Comparison of ENCODE assay signal across 16 cellular contexts in the genomic region with DNA sequence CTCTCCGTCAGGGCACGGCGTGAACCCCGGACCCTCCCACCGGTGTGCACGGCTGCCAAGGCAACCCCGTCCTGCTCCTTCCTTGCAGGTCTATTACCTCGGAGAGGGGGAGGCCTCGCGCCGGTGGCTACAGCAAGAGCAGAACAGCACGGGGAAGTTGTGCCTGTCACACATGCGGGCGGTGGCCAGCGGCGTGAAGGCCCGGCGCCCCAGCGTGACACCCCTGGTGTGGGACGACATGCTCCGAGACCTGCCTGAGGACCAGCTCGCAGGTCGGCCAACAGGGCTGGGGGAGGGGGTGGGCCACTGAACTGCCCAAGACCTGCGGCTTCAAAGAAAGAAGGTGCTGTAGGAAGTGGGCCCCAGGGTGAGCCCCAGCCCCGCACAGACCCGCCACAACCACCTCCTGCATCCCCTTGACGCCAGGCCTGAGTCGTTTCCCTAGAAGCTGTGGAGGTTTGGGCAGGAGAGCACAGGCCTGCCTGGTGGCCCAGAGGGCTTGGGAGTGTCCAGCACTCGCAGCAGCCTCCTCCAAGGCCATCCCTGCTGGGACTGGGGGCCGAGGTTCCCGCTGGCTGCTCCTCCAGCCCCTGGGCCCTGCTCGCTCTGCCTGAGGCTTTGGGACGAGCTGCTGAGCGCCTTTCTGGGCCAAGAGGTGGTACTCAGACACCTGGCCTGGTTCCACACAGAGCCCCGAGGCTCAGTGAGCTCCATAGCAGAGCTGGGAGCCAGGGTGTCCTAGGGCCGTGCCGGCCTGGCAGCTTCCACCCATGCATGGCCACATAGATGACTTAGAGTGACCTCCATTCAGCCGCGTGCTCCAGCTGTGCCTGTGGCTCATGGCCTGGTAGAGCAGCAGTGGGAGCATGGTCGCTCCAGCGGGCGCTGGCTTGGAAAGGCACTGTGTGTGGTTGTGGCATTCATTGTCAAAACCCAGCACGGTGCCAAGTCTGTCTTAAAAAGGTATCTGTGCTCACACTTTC. TPM values are rescaled to one million over a fixed set of nuclear protein-coding genes. Genes with fewer than 3 reads are reported as not detected.
DNase-seq lines count a peak whose midpoint lies in the region; ATAC-seq, FAIRE-seq and TF ChIP-seq lines count a peak whose summit lies in the region.
"Had no signal": no experiment of that assay in that cellular context is flagged by ENCODE, and none has a peak within 500 bp of the region (broad histone marks: within the 10 kb centered on the region; RNA-seq: fewer than 3 reads in every experiment).

No MANE protein-coding gene starts in this region.

- intact Hi-C loops in K562 (cut with micrococcal nuclease) = no loop called here

- WGBS in K562 (ENCODE audit: insufficient coverage, low coverage, missing lambda C conversion rate) = 79% methylated on average over 34 of the region's 43 CpGs
- WGBS in neuronal stem cell (ENCODE audit: extremely low coverage in 2 of 2, insufficient read length in 2 of 2, insufficient replicate concordance in 1 of 2), 2 donors = no CpG with 5 or more reads among the region's 43 CpGs

- H3K23ac ChIP-seq in neuronal stem cell (ENCODE audit: low read depth, low read length, poor library complexity) = peak overlapping the region; percentile 73

- FAIRE-seq in K562 (lab: Jason Lieb, UNC) = no peak
- FAIRE-seq: frontal cortex, GM18507, H54 had no signal

- H3K14ac ChIP-seq in neuronal stem cell (ENCODE audit: low read length) = peak overlapping the region; percentile 63

- peak overlapping the region; percentile 23 for H4K8ac ChIP-seq in neuronal stem cell (ENCODE audit: low read depth, low read length)

- no peak for TF ChIP-seq RAD21 in K562 (CRISPR knock-in tag; conservative IDR thresholded peaks at IDR 0.05 in 1 of 2, IDR thresholded peaks at IDR 0.05 in 1 of 2)

- no peak for TF ChIP-seq CTCF in K562 (IDR thresholded peaks at IDR 0.05 in 2 of 3, conservative IDR thresholded peaks at IDR 0.05 in 1 of 3; ENCODE audit: insufficient read depth in 2 of 3, low read depth in 1 of 3, low read length in 3 of 3)

- no peaks in the 10 kb centered on the region for H3K79me2 ChIP-seq in K562 (ENCODE audit: control insufficient read depth, insufficient read depth, low read length)

- peak overlapping the region; percentile 17 for H3K18ac ChIP-seq in neuronal stem cell (ENCODE audit: low read length)

- no peak for DNase-seq in K562 (ENCODE audit: extremely low read depth in 1 of 4, low spot score in 3 of 4)
- DNase-seq in neuronal stem cell (ENCODE audit: low spot score) = no peak
- no peak for DNase-seq in activated T-cell treated with anti-CD3 and anti-CD28 coated beads, Interleukin-2, amount 50 U/mL, for 1 hour
- no peak for DNase-seq in hippocampal formation (lab: John Stamatoyannopoulos, UW)
- DNase-seq: activated CD4-positive, CD25-positive, alpha-beta regulatory T cell treated with anti-CD3 and anti-CD28 coated beads, Interleukin-2, amount 50 U/mL, for 72 hours; left cardiac atrium; MM.1S; NCI-H146; NCI-H748 treated with DMSO at 0.1 percent for 48 hours; OCI-M1 had no signal

- peaks cover 45 to 85% (median 70%) of the 10 kb centered on the region in 10 experiments for H3K4me1 ChIP-seq in BLaER1 treated with 17β-estradiol and CSF1 and Interleukin-3, amounts not matched to agents 10 nM and 100 nM
- H3K4me1 ChIP-seq in K562 (replicated peaks in 1 of 2; ENCODE audit: control insufficient read depth in 2 of 2, insufficient read depth in 2 of 2, low read length in 2 of 2) (peaks cover 0 to 61% of the 10 kb centered on the region in 2 experiments; a peak in 2 of 5 replicates), neuronal stem cell (ENCODE audit: control insufficient read depth in 2 of 2, insufficient read depth in 1 of 2, low read depth in 1 of 2, low read length in 2 of 2) (peaks cover 3% of the 10 kb centered on the region in 2 donors)

- no peak overlapping the region for H2BK120ac ChIP-seq in neuronal stem cell (ENCODE audit: low read depth, low read length)

- H3K9me1 ChIP-seq in K562 (ENCODE audit: control insufficient read depth, insufficient read depth, low read length) = no peaks in the 10 kb centered on the region

- H3K9me3 ChIP-seq in BLaER1 treated with 17β-estradiol and CSF1 and Interleukin-3, amounts not matched to agents 10 nM and 100 nM (replicated peaks in 1 of 11) = no peaks in the 10 kb centered on the region
- no peaks in the 10 kb centered on the region for H3K9me3 ChIP-seq in K562 (replicated peaks; ENCODE audit: control insufficient read depth, insufficient read depth, low read depth, low read length)
- H3K9me3 ChIP-seq in neuronal stem cell (replicated peaks in 1 of 2; ENCODE audit: control insufficient read depth in 2 of 2, insufficient read depth in 1 of 2, low read depth in 1 of 2, low read length in 2 of 2) = peaks cover 0 to 2% of the 10 kb centered on the region in 2 donors
- H3K9me3 ChIP-seq: tibial nerve had no signal

- H3K4ac ChIP-seq in neuronal stem cell (ENCODE audit: low read length) = peak overlapping the region; percentile 37

- H3K36me3 ChIP-seq in BLaER1 treated with 17β-estradiol and CSF1 and Interleukin-3, amounts not matched to agents 10 nM and 100 nM = peaks cover 0 to 66% (median 20%) of the 10 kb centered on the region in 11 experiments; a peak in 18 of 22 replicates
- H3K36me3 ChIP-seq in K562 (ENCODE audit: control insufficient read depth, insufficient read depth, low read length) = no peaks in the 10 kb centered on the region
- peaks cover 3 to 5% of the 10 kb centered on the region in 2 donors for H3K36me3 ChIP-seq in neuronal stem cell (replicated peaks in 1 of 2; ENCODE audit: control insufficient read depth in 2 of 2, insufficient read depth in 2 of 2, low read length in 2 of 2)

- peak overlapping the region; percentile 83 for H2AK5ac ChIP-seq in neuronal stem cell (ENCODE audit: low read depth, low read length)

- peaks cover 2% of the 10 kb centered on the region for H3K79me1 ChIP-seq in neuronal stem cell (ENCODE audit: low read depth, low read length)

- TF ChIP-seq POLR2A in K562 (conservative IDR thresholded peaks at IDR 0.05) = no peak

- no peak for TF ChIP-seq EP300 in K562 (IDR thresholded peaks at IDR 0.05; ENCODE audit: low read length)

- BruUV-seq in K562 (replicated peaks; lab: Mats Ljungman, UMichigan) = no TSS peak

- H4K20me1 ChIP-seq in BLaER1 treated with 17β-estradiol and CSF1 and Interleukin-3, amounts not matched to agents 10 nM and 100 nM = peaks cover 10 to 37% (median 17%) of the 10 kb centered on the region in 11 experiments; a peak in 15 of 22 replicates
- H4K20me1 ChIP-seq in K562 (replicated peaks; ENCODE audit: control insufficient read depth, insufficient read depth, low read length) = no peaks in the 10 kb centered on the region

- H3K9ac ChIP-seq in BLaER1 treated with 17β-estradiol and CSF1 and Interleukin-3, amounts not matched to agents 10 nM and 100 nM = peak overlapping the region in 6 of 11 experiments; percentile 2 to 38 (median 28); a peak in 5 of 22 replicates
- H3K9ac ChIP-seq in K562 (ENCODE audit: insufficient read depth in 1 of 2, low read depth in 2 of 2, low read length in 2 of 2) (peak overlapping the region in 1 of 2 experiments; percentile 68; a peak in 2 of 4 replicates), neuronal stem cell (ENCODE audit: low read depth, low read length, poor library complexity) (peak overlapping the region; percentile 44)

- no peak overlapping the region for H2BK12ac ChIP-seq in neuronal stem cell (ENCODE audit: low read length)

- H2AFZ ChIP-seq in K562 (ENCODE audit: low read depth, low read length) (no peak overlapping the region), neuronal stem cell (ENCODE audit: low read length) (no peak overlapping the region)

- no peak overlapping the region for H2BK15ac ChIP-seq in neuronal stem cell (ENCODE audit: low read length)

- H3K4me3 ChIP-seq in BLaER1 treated with 17β-estradiol and CSF1 and Interleukin-3, amounts not matched to agents 10 nM and 100 nM = no peak overlapping the region
- no peak overlapping the region for H3K4me3 ChIP-seq in K562
- H3K4me3 ChIP-seq in neuronal stem cell (ENCODE audit: low read length in 2 of 2) = peak overlapping the region in 1 of 2 donors; percentile 48
- H3K4me3 ChIP-seq: tibial nerve had no signal

- in situ Hi-C loops in K562 (cut with MboI) = no loop called here

- CTCF ChIA-PET in K562 (lab: Yijun Ruan, JAX; ENCODE audit: low intra/inter-chr PET ratio) = no interaction called here

- H3K27me3 ChIP-seq in BLaER1 treated with 17β-estradiol and CSF1 and Interleukin-3, amounts not matched to agents 10 nM and 100 nM = no peaks in the 10 kb centered on the region
- H3K27me3 ChIP-seq in K562 (ENCODE audit: control insufficient read depth in 2 of 2, insufficient read depth in 2 of 2, low read length in 2 of 2) (no peaks in the 10 kb centered on the region), neuronal stem cell (ENCODE audit: control insufficient read depth in 3 of 3, insufficient read depth in 3 of 3, low read depth in 1 of 3, low read length in 3 of 3) (no peaks in the 10 kb centered on the region)
- H3K27me3 ChIP-seq: tibial nerve had no signal

- H3K27ac ChIP-seq in BLaER1 treated with 17β-estradiol and CSF1 and Interleukin-3, amounts not matched to agents 10 nM and 100 nM = peak overlapping the region in 3 of 11 experiments; percentile 2 to 25 (median 6); a peak in 4 of 22 replicates
- H3K27ac ChIP-seq in K562 (ENCODE audit: extremely low read depth, low read depth, low read length) (no peak overlapping the region), neuronal stem cell (replicated peaks; ENCODE audit: low read length) (no peak overlapping the region)
- H3K27ac ChIP-seq: tibial nerve had no signal

- POLR2A ChIA-PET in K562 (lab: Yijun Ruan, JAX) = interaction anchor here (0.6 kb wide), 2 partner anchors 11 to 509 kb away, joined by 3 read pairs; no protein-coding TSS in a partner anchor

- H4K91ac ChIP-seq in neuronal stem cell (ENCODE audit: low read depth, low read length, poor library complexity) = no peak overlapping the region

- ATAC-seq in K562 (no peak), GM18519 (IDR thresholded peaks at IDR 0.05; ENCODE audit: low FRiP score, unreplicated experiment) (no peak)
- ATAC-seq: left cardiac atrium had no signal

- peak overlapping the region; percentile 79 to 88 (median 84); a peak in 20 of 22 replicates for H3K4me2 ChIP-seq in BLaER1 treated with 17β-estradiol and CSF1 and Interleukin-3, amounts not matched to agents 10 nM and 100 nM
- H3K4me2 ChIP-seq in K562 (ENCODE audit: insufficient read depth, low read length) (no peak overlapping the region), neuronal stem cell (ENCODE audit: insufficient read depth, low read length, poor library complexity, severe bottlenecking) (no peak overlapping the region)

- H2BK5ac ChIP-seq in neuronal stem cell (ENCODE audit: low read length) = no peak overlapping the region

RNA-seq across cellular contexts. Expression of a gene that starts 14.7 kb away (rescaled TPM):
- total RNA-seq in K562 (2011; cell fraction: chromatin; rRNA removed; ENCODE audit: low replicate concordance) = 155 and 369 TPM in 2 replicates
- 226 and 254 TPM in 2 replicates for total RNA-seq in K562 (2011; cell fraction: nucleolus; rRNA removed)
- 195 and 197 TPM in 2 replicates for total RNA-seq in K562 (2011; cell fraction: nucleoplasm; rRNA removed)
- 51.8 and 54.5 TPM in 2 replicates for total RNA-seq in K562 (2014; rRNA removed)
- 29.5 and 35.8 TPM in 2 replicates for total RNA-seq in K562 (2014; rRNA removed; fragmentation: Illumina TruSeq; extraction: Trizol)
- total RNA-seq in K562 (2015; rRNA removed; fragmentation: Illumina TruSeq; extraction: Trizol) = 47.8 and 50.1 TPM in 2 replicates
- total RNA-seq in K562 (2021) = 71.4 and 71.8 TPM in 2 replicates
- 49.9 TPM in 2 replicates for polyA plus RNA-seq in K562 (2011; rRNA removed)
- 58.3 and 104 TPM in 2 replicates for polyA plus RNA-seq in K562 (2011; cell fraction: cytosol; rRNA removed)
- 149 and 242 TPM in 2 replicates for polyA plus RNA-seq in K562 (2011; cell fraction: nucleus; rRNA removed)
- 74.7 and 93.3 TPM in 2 replicates for polyA plus RNA-seq in K562 (2012)
- 68.5 and 74.8 TPM in 2 replicates for polyA plus RNA-seq in K562 (2014; fragmentation: Illumina TruSeq; extraction: Trizol)
- polyA plus RNA-seq in K562 (2014; fragmentation: Nextera tagmentation; extraction: Ambion mirVana) = 1 to 10 TPM; 1.3 to 3.8 TPM
- polyA plus RNA-seq in K562 (2014; rRNA removed) = 64.3 and 64.8 TPM in 2 replicates
- polyA minus RNA-seq in K562 (2011; rRNA and poly(A)+ RNA removed) = 17.2 and 36.1 TPM in 2 replicates
- 32.9 and 43.7 TPM in 2 replicates for polyA minus RNA-seq in K562 (2011; cell fraction: cytosol; rRNA and poly(A)+ RNA removed)
- 56.5 and 68.9 TPM in 2 replicates for polyA minus RNA-seq in K562 (2011; cell fraction: nucleus; rRNA and poly(A)+ RNA removed)
- polyA plus RNA-seq in neuronal stem cell (2013, experiment 1 of 2) = 42.0 TPM
- polyA plus RNA-seq in neuronal stem cell (2013, experiment 2 of 2) = 41.3 TPM

RNA-seq across cellular contexts. Expression of a gene that starts 17.5 kb away (rescaled TPM):
- 39.5 and 85.3 TPM in 2 replicates for total RNA-seq in K562 (2011; cell fraction: chromatin; rRNA removed; ENCODE audit: low replicate concordance)
- total RNA-seq in K562 (2011; cell fraction: nucleolus; rRNA removed) = 68.9 and 71.6 TPM in 2 replicates
- total RNA-seq in K562 (2011; cell fraction: nucleoplasm; rRNA removed) = 53.3 and 56.9 TPM in 2 replicates
- 34.7 and 44.7 TPM in 2 replicates for total RNA-seq in K562 (2014; rRNA removed)
- total RNA-seq in K562 (2014; rRNA removed; fragmentation: Illumina TruSeq; extraction: Trizol) = 8.9 and 12.3 TPM in 2 replicates
- 18.0 and 18.9 TPM in 2 replicates for total RNA-seq in K562 (2015; rRNA removed; fragmentation: Illumina TruSeq; extraction: Trizol)
- total RNA-seq in K562 (2021) = 40.5 and 43.6 TPM in 2 replicates
- polyA plus RNA-seq in K562 (2011; rRNA removed) = 23.8 and 31.8 TPM in 2 replicates
- polyA plus RNA-seq in K562 (2011; cell fraction: cytosol; rRNA removed) = 43.8 and 57.1 TPM in 2 replicates
- polyA plus RNA-seq in K562 (2011; cell fraction: nucleus; rRNA removed) = 27.5 and 35.1 TPM in 2 replicates
- polyA plus RNA-seq in K562 (2012) = 31.5 and 39.2 TPM in 2 replicates
- 18.3 and 23.3 TPM in 2 replicates for polyA plus RNA-seq in K562 (2014; fragmentation: Illumina TruSeq; extraction: Trizol)
- polyA plus RNA-seq in K562 (2014; fragmentation: Nextera tagmentation; extraction: Ambion mirVana) = 1 to 10 TPM in 1 of 2 experiments, under 1 TPM in 1; 0.69 to 1.8 TPM
- 33.3 and 34.5 TPM in 2 replicates for polyA plus RNA-seq in K562 (2014; rRNA removed)
- polyA minus RNA-seq in K562 (2011; rRNA and poly(A)+ RNA removed) = 15.2 and 19.6 TPM in 2 replicates
- 27.3 and 39.2 TPM in 2 replicates for polyA minus RNA-seq in K562 (2011; cell fraction: cytosol; rRNA and poly(A)+ RNA removed)
- polyA minus RNA-seq in K562 (2011; cell fraction: nucleus; rRNA and poly(A)+ RNA removed) = 8.6 and 12.7 TPM in 2 replicates
- polyA plus RNA-seq in neuronal stem cell (2013, experiment 1 of 2) = 14.8 TPM
- polyA plus RNA-seq in neuronal stem cell (2013, experiment 2 of 2) = 15.3 TPM

RNA-seq across cellular contexts. Expression of a gene that starts 17.7 kb away (rescaled TPM):
- 73.7 and 159 TPM in 2 replicates for total RNA-seq in K562 (2011; cell fraction: chromatin; rRNA removed; ENCODE audit: low replicate concordance)
- 83.4 and 88.2 TPM in 2 replicates for total RNA-seq in K562 (2011; cell fraction: nucleolus; rRNA removed)
- 65.7 and 67.2 TPM in 2 replicates for total RNA-seq in K562 (2011; cell fraction: nucleoplasm; rRNA removed)
- 10.5 and 12.3 TPM in 2 replicates for total RNA-seq in K562 (2014; rRNA removed)
- total RNA-seq in K562 (2014; rRNA removed; fragmentation: Illumina TruSeq; extraction: Trizol) = 5.3 and 6.7 TPM in 2 replicates
- total RNA-seq in K562 (2015; rRNA removed; fragmentation: Illumina TruSeq; extraction: Trizol) = 8.3 and 10.0 TPM in 2 replicates
- total RNA-seq in K562 (2021) = 16.9 and 17.5 TPM in 2 replicates
- polyA plus RNA-seq in K562 (2011; rRNA removed) = 20.0 and 22.3 TPM in 2 replicates
- polyA plus RNA-seq in K562 (2011; cell fraction: cytosol; rRNA removed) = 9.6 and 16.9 TPM in 2 replicates
- polyA plus RNA-seq in K562 (2011; cell fraction: nucleus; rRNA removed) = 208 and 322 TPM in 2 replicates
- polyA plus RNA-seq in K562 (2012) = 13.2 and 23.9 TPM in 2 replicates
- 8.7 and 10.9 TPM in 2 replicates for polyA plus RNA-seq in K562 (2014; fragmentation: Illumina TruSeq; extraction: Trizol)
- 1 to 10 TPM; 1.0 TPM for polyA plus RNA-seq in K562 (2014; fragmentation: Nextera tagmentation; extraction: Ambion mirVana)
- polyA plus RNA-seq in K562 (2014; rRNA removed) = 21.9 and 25.3 TPM in 2 replicates
- polyA minus RNA-seq in K562 (2011; rRNA and poly(A)+ RNA removed) = 6.1 and 7.1 TPM in 2 replicates
- polyA minus RNA-seq in K562 (2011; cell fraction: cytosol; rRNA and poly(A)+ RNA removed) = 5.5 and 6.5 TPM in 2 replicates
- 28.3 and 30.8 TPM in 2 replicates for polyA minus RNA-seq in K562 (2011; cell fraction: nucleus; rRNA and poly(A)+ RNA removed)
- 19.9 TPM for polyA plus RNA-seq in neuronal stem cell (2013, experiment 1 of 2)
- polyA plus RNA-seq in neuronal stem cell (2013, experiment 2 of 2) = 19.4 TPM

RNA-seq across cellular contexts. Expression of a gene that starts 22.6 kb away (rescaled TPM):
- total RNA-seq in K562 (2011; cell fraction: chromatin; rRNA removed; ENCODE audit: low replicate concordance) = 547 and 619 TPM in 2 replicates
- 271 and 284 TPM in 2 replicates for total RNA-seq in K562 (2011; cell fraction: nucleolus; rRNA removed)
- 322 TPM in 2 replicates for total RNA-seq in K562 (2011; cell fraction: nucleoplasm; rRNA removed)
- 132 and 145 TPM in 2 replicates for total RNA-seq in K562 (2014; rRNA removed)
- total RNA-seq in K562 (2014; rRNA removed; fragmentation: Illumina TruSeq; extraction: Trizol) = 101 and 104 TPM in 2 replicates
- 84.1 and 89.0 TPM in 2 replicates for total RNA-seq in K562 (2015; rRNA removed; fragmentation: Illumina TruSeq; extraction: Trizol)
- total RNA-seq in K562 (2021) = 272 and 273 TPM in 2 replicates
- 396 and 423 TPM in 2 replicates for polyA plus RNA-seq in K562 (2011; rRNA removed)
- polyA plus RNA-seq in K562 (2011; cell fraction: cytosol; rRNA removed) = 406 and 485 TPM in 2 replicates
- polyA plus RNA-seq in K562 (2011; cell fraction: nucleus; rRNA removed) = 513 and 551 TPM in 2 replicates
- polyA plus RNA-seq in K562 (2012) = 317 and 446 TPM in 2 replicates
- 218 and 257 TPM in 2 replicates for polyA plus RNA-seq in K562 (2014; fragmentation: Illumina TruSeq; extraction: Trizol)
- polyA plus RNA-seq in K562 (2014; fragmentation: Nextera tagmentation; extraction: Ambion mirVana) = 100 to 1,000 TPM in 1 of 2 experiments, 10 to 100 TPM in 1; 60.4 to 114 TPM
- polyA plus RNA-seq in K562 (2014; rRNA removed) = 250 and 261 TPM in 2 replicates
- 234 and 254 TPM in 2 replicates for polyA minus RNA-seq in K562 (2011; rRNA and poly(A)+ RNA removed)
- polyA minus RNA-seq in K562 (2011; cell fraction: cytosol; rRNA and poly(A)+ RNA removed) = 143 and 160 TPM in 2 replicates
- polyA minus RNA-seq in K562 (2011; cell fraction: nucleus; rRNA and poly(A)+ RNA removed) = 73.8 and 104 TPM in 2 replicates
- polyA plus RNA-seq in neuronal stem cell (2013, experiment 1 of 2) = 107 TPM
- polyA plus RNA-seq in neuronal stem cell (2013, experiment 2 of 2) = 107 TPM

Comparison
In these comparisons a context has a peak if more than half of its experiments do, and no peak if none do; other contexts are left out.
1. H3K4me2 ChIP-seq: peak in BLaER1 treated with 17β-estradiol and CSF1 and Interleukin-3, amounts not matched to agents 10 nM and 100 nM (11 of 11); none in K562 (single experiment) and neuronal stem cell (single experiment).